In genomic region chr13:111284579-111284978, GRCh38 we compare ENCODE assay signal across 31 cellular contexts. TPM values are rescaled to one million over a fixed set of nuclear protein-coding genes. Genes with fewer than 3 reads are reported as not detected.
"Had no signal": no experiment of that assay in that cellular context is flagged by ENCODE, and none has a peak within 500 bp of the region (broad histone marks: within the 10 kb centered on the region; RNA-seq: fewer than 3 reads in every experiment).

No MANE protein-coding gene starts in this region.

- H3K27ac ChIP-seq: adrenal gland, body of pancreas, SK-N-MC, VCaP had no signal

- H3K4me1 Mint-ChIP-seq: activated CD4-positive, alpha-beta memory T cell treated with anti-CD3 and anti-CD28 coated beads, Interleukin-2, amount 10 ng/mL, durations not matched to agents 7 days and 5 days; activated CD4-positive, alpha-beta T cell treated with anti-CD3 and anti-CD28 coated beads for 36 hours; T-cell had no signal

- H3K4me3 ChIP-seq: adrenal gland, body of pancreas, SK-N-MC had no signal

- H3K27me3 ChIP-seq: adrenal gland, body of pancreas had no signal

- H3K4me3 Mint-ChIP-seq: activated CD4-positive, alpha-beta memory T cell treated with anti-CD3 and anti-CD28 coated beads, Interleukin-2, amount 10 ng/mL, durations not matched to agents 7 days and 5 days; activated CD4-positive, alpha-beta T cell treated with anti-CD3 and anti-CD28 coated beads for 36 hours; activated naive CD8-positive, alpha-beta T cell treated with anti-CD3 and anti-CD28 coated beads, Interleukin-2, amount 10 ng/mL, durations not matched to agents 7 days and 5 days; activated T-cell treated with anti-CD3 and anti-CD28 coated beads, Interleukin-2, amount 50 U/mL, for 72 hours; T-cell had no signal

- H3K27me3 Mint-ChIP-seq: activated CD4-positive, alpha-beta memory T cell treated with anti-CD3 and anti-CD28 coated beads, Interleukin-2, amount 10 ng/mL, durations not matched to agents 7 days and 5 days; activated CD4-positive, alpha-beta T cell treated with anti-CD3 and anti-CD28 coated beads for 36 hours; activated naive CD8-positive, alpha-beta T cell treated with anti-CD3 and anti-CD28 coated beads, Interleukin-2, amount 10 ng/mL, durations not matched to agents 7 days and 5 days; T-cell had no signal

- DNase-seq: activated CD4-positive, alpha-beta memory T cell treated with anti-CD3 and anti-CD28 coated beads, Interleukin-2, amount 10 ng/mL, durations not matched to agents 7 days and 5 days; activated CD4-positive, alpha-beta T cell treated with anti-CD3 and anti-CD28 coated beads for 36 hours; activated CD4-positive, alpha-beta T cell treated with anti-CD3 and anti-CD28 coated beads, Interleukin-2, amount 50 U/mL, for 1 hour; activated naive CD4-positive, alpha-beta T cell treated with anti-CD3 and anti-CD28 coated beads, Interleukin-2, amount 50 U/mL, for 16 hours; activated naive CD8-positive, alpha-beta T cell treated with anti-CD3 and anti-CD28 coated beads, Interleukin-2, amount 10 ng/mL, durations not matched to agents 7 days and 5 days; activated T-cell treated with anti-CD3 and anti-CD28 coated beads, Interleukin-2, amount 50 U/mL, for 72 hours; anterior cingulate cortex; IMR-90; Kasumi-1; KBM-7; NCI-H1417; NCI-H1694; NCI-H2029; NCI-H2107; NCI-H226; NCI-H526; NK-92 treated with Interleukin-12 subunit alpha and Interleukin-12 subunit beta, amount 100 ng/mL, for 24 hours; OCI-M1; RPMI8226; T-cell; T-helper 2 cell; T1000 had no signal

- H3K9me3 ChIP-seq: adrenal gland, body of pancreas had no signal

- H3K9me3 Mint-ChIP-seq: activated CD4-positive, alpha-beta memory T cell treated with anti-CD3 and anti-CD28 coated beads, Interleukin-2, amount 10 ng/mL, durations not matched to agents 7 days and 5 days; activated naive CD8-positive, alpha-beta T cell treated with anti-CD3 and anti-CD28 coated beads, Interleukin-2, amount 10 ng/mL, durations not matched to agents 7 days and 5 days; activated T-cell treated with anti-CD3 and anti-CD28 coated beads, Interleukin-2, amount 50 U/mL, for 72 hours; T-cell had no signal

- H3K27ac Mint-ChIP-seq: activated CD4-positive, alpha-beta memory T cell treated with anti-CD3 and anti-CD28 coated beads, Interleukin-2, amount 10 ng/mL, durations not matched to agents 7 days and 5 days; activated CD4-positive, alpha-beta T cell treated with anti-CD3 and anti-CD28 coated beads for 36 hours; activated naive CD8-positive, alpha-beta T cell treated with anti-CD3 and anti-CD28 coated beads, Interleukin-2, amount 10 ng/mL, durations not matched to agents 7 days and 5 days; activated T-cell treated with anti-CD3 and anti-CD28 coated beads, Interleukin-2, amount 50 U/mL, for 72 hours; T-cell had no signal

- ATAC-seq: activated CD4-positive, alpha-beta T cell treated with anti-CD3 and anti-CD28 coated beads for 36 hours; activated T-cell treated with anti-CD3 and anti-CD28 coated beads, Interleukin-2, amount 50 U/mL, for 72 hours; body of pancreas; Panc1; Right ventricle myocardium inferior; T-cell had no signal

RNA-seq across cellular contexts. Expression of gene TEX29, which starts 35.9 kb away (rescaled TPM):
- total RNA-seq: activated CD8-positive, alpha-beta memory T cell treated with anti-CD3 and anti-CD28 coated beads for 36 hours; body of pancreas; bronchial epithelial cell; IMR-90; NCI-H460; Right ventricle myocardium inferior had no signal
